ENCODE assay signal across 11 cellular contexts in genomic region chr4:54687887-54688841, GRCh38. TPM values are rescaled to one million over a fixed set of nuclear protein-coding genes. Genes with fewer than 3 reads are reported as not detected.
A peak's percentile ranks its signal among the peaks of the same experiment; 100 is the strongest.
DNase-seq lines count a peak whose midpoint lies in the region; ATAC-seq, FAIRE-seq and TF ChIP-seq lines count a peak whose summit lies in the region.
"Had no signal": no experiment of that assay in that cellular context is flagged by ENCODE, and none has a peak within 500 bp of the region (broad histone marks: within the 10 kb centered on the region; RNA-seq: fewer than 3 reads in every experiment).

No MANE protein-coding gene starts in this region.

- peak overlapping the region; percentile 11 for H3K27ac ChIP-seq in OCI-LY1 (ENCODE audit: low read depth, low read length, poor library complexity, severe bottlenecking)
- H3K27ac ChIP-seq: heart left ventricle, parathyroid adenoma had no signal

- H3K27me3 ChIP-seq in OCI-LY1 (ENCODE audit: insufficient read depth, low read length), result no peaks in the 10 kb centered on the region; the same call in 1 of the 2 replicates
- H3K27me3 ChIP-seq: heart left ventricle had no signal

- H3K79me2 ChIP-seq in OCI-LY1 (ENCODE audit: insufficient read depth, low read length), result no peaks in the 10 kb centered on the region
- H3K79me2 ChIP-seq: parathyroid adenoma had no signal

- no peaks in the 10 kb centered on the region for H3F3A ChIP-seq in OCI-LY1 (ENCODE audit: insufficient read depth, low read length)

- DNase-seq in myocyte (ENCODE audit: low read depth), result peak; percentile 3
- DNase-seq in 8988T, result no peak
- DNase-seq in NCI-H1105 (lab: John Stamatoyannopoulos, UW), result no peak
- no peak for DNase-seq in NCI-H524 treated with DMSO at 0.1 percent for 48 hours (lab: John Stamatoyannopoulos, UW)
- DNase-seq in urothelium cell line (ENCODE audit: low spot score), result no peak
- DNase-seq: heart left ventricle had no signal

- H3K9me2 ChIP-seq in OCI-LY1 (ENCODE audit: low read depth, low read length), result no peaks in the 10 kb centered on the region

- H3K9ac ChIP-seq in OCI-LY1 (ENCODE audit: low read length), result no peak overlapping the region
- H3K9ac ChIP-seq: parathyroid adenoma had no signal

- H3K36me3 ChIP-seq in OCI-LY1 (ENCODE audit: insufficient read depth, low read length), result no peaks in the 10 kb centered on the region
- H3K36me3 ChIP-seq: heart left ventricle had no signal

- no peak overlapping the region for H2AFZ ChIP-seq in OCI-LY1 (ENCODE audit: low read length)
- H2AFZ ChIP-seq: parathyroid adenoma had no signal

- no peak overlapping the region for H3K4me2 ChIP-seq in OCI-LY1 (ENCODE audit: low read length)

- peaks cover 11% of the 10 kb centered on the region for H3K4me1 ChIP-seq in OCI-LY1 (ENCODE audit: insufficient read depth, low read length, severe bottlenecking)
- H3K4me1 ChIP-seq: heart left ventricle, parathyroid adenoma had no signal

- ATAC-seq in GM18499 (IDR thresholded peaks at IDR 0.05; ENCODE audit: insufficient read depth, unreplicated experiment) (peak; percentile 42), HG02852 (IDR thresholded peaks at IDR 0.05; ENCODE audit: unreplicated experiment) (peak; percentile 65)

- H3K4me3 ChIP-seq in OCI-LY1 (ENCODE audit: low read depth, low read length, poor library complexity, severe bottlenecking), result no peak overlapping the region
- H3K4me3 ChIP-seq: heart left ventricle had no signal

- H4K20me1 ChIP-seq in OCI-LY1 (ENCODE audit: insufficient read depth, low read length), result no peaks in the 10 kb centered on the region

- no peak for TF ChIP-seq CTCF in OCI-LY1 (IDR thresholded peaks at IDR 0.05; ENCODE audit: low read length)

- FAIRE-seq in urothelium cell line (lab: Jason Lieb, UNC), result no peak
- FAIRE-seq: G401.6 had no signal

- H3K9me3 ChIP-seq in OCI-LY1 (ENCODE audit: low read length), result no peaks in the 10 kb centered on the region
- H3K9me3 ChIP-seq: heart left ventricle had no signal

RNA-seq across cellular contexts. Expression of gene KIT, which starts 30.4 kb away (rescaled TPM):
- 0.03 and 0.10 TPM in 2 replicates for total RNA-seq in myocyte
- 0.04 TPM for polyA plus RNA-seq in myocyte (2012)
